In the genomic region with DNA sequence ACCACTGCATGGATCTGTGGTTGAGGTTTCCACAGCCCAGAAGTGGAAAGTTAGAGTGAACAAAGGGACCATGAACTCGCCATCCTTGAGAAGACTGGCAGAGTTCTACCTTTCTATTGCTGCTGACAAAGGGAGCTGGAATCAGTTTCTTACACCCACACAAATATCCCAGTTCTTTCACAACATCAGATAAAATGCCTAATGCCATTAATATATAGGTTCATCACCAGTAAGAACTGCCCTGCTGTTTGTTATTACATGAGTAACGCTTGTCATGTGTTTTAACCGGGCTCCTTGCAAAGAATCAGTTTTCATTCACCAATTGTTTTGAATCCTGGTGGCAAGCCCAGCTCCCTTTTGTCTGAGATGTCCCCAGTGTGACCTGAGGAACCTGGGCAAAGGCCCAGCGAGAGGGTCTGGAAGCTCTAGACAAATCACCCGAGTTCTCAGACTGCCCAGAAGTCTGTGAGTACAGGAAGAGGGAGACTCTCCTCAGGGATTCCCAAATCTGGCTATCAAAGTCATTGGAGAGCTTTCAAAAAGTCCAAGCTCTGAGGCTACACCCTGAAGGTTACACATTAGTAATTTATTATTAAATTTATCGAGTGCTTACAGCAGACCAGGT, we compare ENCODE assay signal across 24 cellular contexts. TPM values are rescaled to one million over a fixed set of nuclear protein-coding genes. Genes with fewer than 3 reads are reported as not detected.
DNase-seq lines count a peak whose midpoint lies in the region; ATAC-seq and TF ChIP-seq lines count a peak whose summit lies in the region.
"Had no signal": no experiment of that assay in that cellular context is flagged by ENCODE, and none has a peak within 500 bp of the region (broad histone marks: within the 10 kb centered on the region; RNA-seq: fewer than 3 reads in every experiment).

No MANE protein-coding gene starts in this region.

- no peaks in the 10 kb centered on the region for H3F3A ChIP-seq in SK-N-SH (replicated peaks; ENCODE audit: insufficient read depth)

- H3K4me2 ChIP-seq in SK-N-SH = peak overlapping the region; percentile 2; the same call in 1 of the 2 replicates

- no peak for TF ChIP-seq RAD21 in SK-N-SH (IDR thresholded peaks at IDR 0.05; ENCODE audit: low read length)

- intact Hi-C loops in lower lobe of right lung (cut with DNase I) (no loop called here), stomach (cut with DNase I; ENCODE audit: low total_unique reads) (loop anchor here (5.0 kb wide), 1 partner anchor 202 kb away; no protein-coding TSS in a partner anchor)

- H3K9ac ChIP-seq in SK-N-SH = no peak overlapping the region

- H3K27ac ChIP-seq in SK-N-SH (ENCODE audit: low read depth in 2 of 2, low read length in 1 of 2) = no peak overlapping the region
- peak overlapping the region; percentile 10 for H3K27ac ChIP-seq in epithelial cell of prostate
- H3K27ac ChIP-seq in lower lobe of right lung = peak overlapping the region; percentile 41
- H3K27ac ChIP-seq in stomach = peak overlapping the region in 4 of 5 donors; percentile 6 to 76 (median 37)
- H3K27ac ChIP-seq: C4-2B, RWPE1, SK-N-MC had no signal

- TF ChIP-seq CTCF in SK-N-SH (IDR thresholded peaks at IDR 0.05) (no peak), lower lobe of right lung (IDR thresholded peaks at IDR 0.05) (no peak), stomach (IDR thresholded peaks at IDR 0.05) (no peak)

- H3K4me1 ChIP-seq in SK-N-SH (ENCODE audit: control insufficient read depth in 1 of 2, insufficient read depth in 2 of 2, low read depth in 1 of 2, low read length in 1 of 2) = peaks cover 2 to 7% of the 10 kb centered on the region in 2 experiments; a peak in 2 of 4 replicates
- peaks cover 3% of the 10 kb centered on the region for H3K4me1 ChIP-seq in lower lobe of right lung
- peaks cover 0 to 40% (median 18%) of the 10 kb centered on the region in 4 donors for H3K4me1 ChIP-seq in stomach

- 0 out of 4 replicates have a peak, but pooled peaks of 1 of the 2 experiments have one; percentile 8 for TF ChIP-seq EP300 in SK-N-SH (IDR thresholded peaks at IDR 0.05; ENCODE audit: borderline replicate concordance in 1 of 2, low read depth in 1 of 2, low read length in 1 of 2)
- no peak for TF ChIP-seq EP300 in stomach (IDR thresholded peaks at IDR 0.05)

- WGBS in SK-N-SH (ENCODE audit: low lambda C conversion rate) = 55% methylated on average over 6 of the region's 6 CpGs
- 28 to 49% (median 41%) methylated on average over 6 of the region's 6 CpGs for WGBS in stomach, 5 donors

- H3K9me2 ChIP-seq in SK-N-SH = no peaks in the 10 kb centered on the region

- no peaks in the 10 kb centered on the region for H3K79me2 ChIP-seq in SK-N-SH (ENCODE audit: insufficient read depth)

- no peak for TF ChIP-seq POLR2A in stomach (IDR thresholded peaks at IDR 0.05)

- H2AFZ ChIP-seq in SK-N-SH (ENCODE audit: low read depth) = no peak overlapping the region

- no peaks in the 10 kb centered on the region for H3K9me3 ChIP-seq in SK-N-SH
- no peaks in the 10 kb centered on the region for H3K9me3 ChIP-seq in lower lobe of right lung
- H3K9me3 ChIP-seq in stomach = no peaks in the 10 kb centered on the region

- CTCF ChIA-PET in SK-N-SH (lab: Yijun Ruan, JAX) = interaction anchor here (0.8 to 2.5 kb wide), 3 partner anchors 14 to 202 kb away, joined by 3 to 18 read pairs (median 6); no protein-coding TSS in a partner anchor

- H4K20me1 ChIP-seq in SK-N-SH (ENCODE audit: insufficient read depth) = no peaks in the 10 kb centered on the region

- POLR2A ChIA-PET in SK-N-SH (lab: Yijun Ruan, JAX) = no interaction called here

- H3K27me3 ChIP-seq in SK-N-SH (ENCODE audit: insufficient read depth) (no peaks in the 10 kb centered on the region), lower lobe of right lung (ENCODE audit: low read depth) (no peaks in the 10 kb centered on the region), stomach (no peaks in the 10 kb centered on the region)

- no peak for ATAC-seq in lower lobe of right lung
- ATAC-seq: activated CD4-positive, alpha-beta T cell treated with anti-CD3 and anti-CD28 coated beads for 36 hours had no signal

- no peak for DNase-seq in SK-N-SH
- no peak for DNase-seq in epithelial cell of prostate (ENCODE audit: low read depth, low spot score)
- DNase-seq in lower lobe of right lung = no peak
- no peak for DNase-seq in stomach
- no peak for DNase-seq in mucosa of gallbladder (ENCODE audit: low spot score)
- no peak for DNase-seq in NCI-H748 (lab: John Stamatoyannopoulos, UW; ENCODE audit: unreplicated experiment)
- no peak for DNase-seq in MV-4-11 (lab: John Stamatoyannopoulos, UW)
- DNase-seq: activated CD4-positive, alpha-beta T cell treated with anti-CD3 and anti-CD28 coated beads for 36 hours; activated effector memory CD4-positive, alpha-beta T cell treated with anti-CD3 and anti-CD28 coated beads, Interleukin-2, amount 50 U/mL, for 16 hours; activated naive CD8-positive, alpha-beta T cell treated with anti-CD3 and anti-CD28 coated beads, Interleukin-2, amount 10 ng/mL, durations not matched to agents 7 days and 5 days; activated T-cell treated with anti-CD3 and anti-CD28 coated beads for 4 hours; Calu3; DMS79 treated with DMSO at 0.1 percent for 48 hours; GF-D8; H7; kidney; NCI-H2081 treated with DMSO at 0.1 percent for 48 hours; NCI-H226; NCI-H82; stimulated activated CD4-positive, alpha-beta T cell treated with anti-CD3 and anti-CD28 coated beads, Interleukin-2, amount 100 ng/mL, for 24 hours had no signal

- no peaks in the 10 kb centered on the region for H3K36me3 ChIP-seq in SK-N-SH (replicated peaks in 1 of 2; ENCODE audit: control insufficient read depth in 1 of 2, insufficient read depth in 2 of 2, low read length in 1 of 2)
- H3K36me3 ChIP-seq in lower lobe of right lung = no peaks in the 10 kb centered on the region
- no peaks in the 10 kb centered on the region for H3K36me3 ChIP-seq in stomach

- no peak overlapping the region for H3K4me3 ChIP-seq in SK-N-SH (ENCODE audit: low read depth in 2 of 2, low read length in 1 of 2)
- H3K4me3 ChIP-seq in lower lobe of right lung = no peak overlapping the region
- no peak overlapping the region for H3K4me3 ChIP-seq in stomach
- H3K4me3 ChIP-seq: lung, SK-N-MC had no signal

TF ChIP-seq in SK-N-SH, 30 proteins besides CTCF, POLR2A, EP300 and RAD21:
- TF ChIP-seq, protein P1, sequence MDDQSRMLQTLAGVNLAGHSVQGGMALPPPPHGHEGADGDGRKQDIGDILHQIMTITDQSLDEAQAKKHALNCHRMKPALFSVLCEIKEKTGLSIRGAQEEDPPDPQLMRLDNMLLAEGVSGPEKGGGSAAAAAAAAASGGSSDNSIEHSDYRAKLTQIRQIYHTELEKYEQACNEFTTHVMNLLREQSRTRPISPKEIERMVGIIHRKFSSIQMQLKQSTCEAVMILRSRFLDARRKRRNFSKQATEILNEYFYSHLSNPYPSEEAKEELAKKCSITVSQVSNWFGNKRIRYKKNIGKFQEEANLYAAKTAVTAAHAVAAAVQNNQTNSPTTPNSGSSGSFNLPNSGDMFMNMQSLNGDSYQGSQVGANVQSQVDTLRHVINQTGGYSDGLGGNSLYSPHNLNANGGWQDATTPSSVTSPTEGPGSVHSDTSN (IDR thresholded peaks at IDR 0.05) = peak; percentile 37; the same call in 1 of the 2 replicates
- TF ChIP-seq, protein P2, sequence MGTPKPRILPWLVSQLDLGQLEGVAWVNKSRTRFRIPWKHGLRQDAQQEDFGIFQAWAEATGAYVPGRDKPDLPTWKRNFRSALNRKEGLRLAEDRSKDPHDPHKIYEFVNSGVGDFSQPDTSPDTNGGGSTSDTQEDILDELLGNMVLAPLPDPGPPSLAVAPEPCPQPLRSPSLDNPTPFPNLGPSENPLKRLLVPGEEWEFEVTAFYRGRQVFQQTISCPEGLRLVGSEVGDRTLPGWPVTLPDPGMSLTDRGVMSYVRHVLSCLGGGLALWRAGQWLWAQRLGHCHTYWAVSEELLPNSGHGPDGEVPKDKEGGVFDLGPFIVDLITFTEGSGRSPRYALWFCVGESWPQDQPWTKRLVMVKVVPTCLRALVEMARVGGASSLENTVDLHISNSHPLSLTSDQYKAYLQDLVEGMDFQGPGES (IDR thresholded peaks at IDR 0.05; ENCODE audit: low read depth, low read length) = no peak
- peak; percentile 42 for TF ChIP-seq TCF12 (IDR thresholded peaks at IDR 0.05)

RNA-seq across cellular contexts. Expression of a gene that starts 7.5 kb away (rescaled TPM):
- 83.4 and 113 TPM in 2 replicates for polyA plus RNA-seq in SK-N-SH (2012; rRNA removed)
- 102 and 104 TPM in 2 replicates for polyA plus RNA-seq in SK-N-SH (2012; cell fraction: cytosol; rRNA removed)
- 45.4 and 83.9 TPM in 2 replicates for polyA plus RNA-seq in SK-N-SH (2012; cell fraction: nucleus; rRNA removed)
- total RNA-seq in lower lobe of right lung = 307 TPM
- total RNA-seq in stomach = 100 to 1,000 TPM in 3 of 5 donors, 10 to 100 TPM in 2; 62.4 to 453 (median 105) TPM
- 100 to 1,000 TPM in 1 of 3 donors, 10 to 100 TPM in 2; 86.5 to 104 (median 99.4) TPM for polyA plus RNA-seq in stomach
- total RNA-seq in mucosa of gallbladder = 606 TPM

RNA-seq across cellular contexts. Expression of a gene that starts 50.7 kb away (rescaled TPM):
- polyA plus RNA-seq in SK-N-SH (2012; rRNA removed) (1.1 and 1.9 TPM in 2 replicates), stomach (1 to 10 TPM; 1.0 to 4.0 (median 2.7) TPM)
- polyA plus RNA-seq in SK-N-SH (2012; cell fraction: cytosol; rRNA removed) = 1.8 and 3.6 TPM in 2 replicates
- polyA plus RNA-seq in SK-N-SH (2012; cell fraction: nucleus; rRNA removed) = 0.26 and 0.46 TPM in 2 replicates
- total RNA-seq in lower lobe of right lung (10.6 TPM), stomach (1 to 10 TPM in 3 of 5 donors, not detected in 2; 1.4 to 8.6 (median 3.2) TPM), mucosa of gallbladder (2.6 TPM)

RNA-seq across cellular contexts. Expression of a gene that starts 50.8 kb away (rescaled TPM):
- polyA plus RNA-seq in SK-N-SH (2012; rRNA removed) = 9.7 and 11.4 TPM in 2 replicates
- polyA plus RNA-seq in SK-N-SH (2012; cell fraction: cytosol; rRNA removed) = 4.7 and 6.8 TPM in 2 replicates
- polyA plus RNA-seq in SK-N-SH (2012; cell fraction: nucleus; rRNA removed) = 33.6 and 34.6 TPM in 2 replicates
- 13.7 TPM for total RNA-seq in lower lobe of right lung
- 10 to 100 TPM; 10.7 to 80.5 (median 17.2) TPM for total RNA-seq in stomach
- 10 to 100 TPM; 14.0 to 21.8 (median 17.6) TPM for polyA plus RNA-seq in stomach
- 23.2 TPM for total RNA-seq in mucosa of gallbladder

Comparison
In these comparisons a context has a peak if more than half of its experiments do, and no peak if none do; other contexts are left out.
1. H3K27ac ChIP-seq: peak in epithelial cell of prostate (single experiment), lower lobe of right lung (single experiment) and stomach (4 of 5); none in SK-N-SH (0 of 2).